Comparison of ENCODE assay signal across 7 cellular contexts in genomic region chr13:33284916-33285315, GRCh38.
DNase-seq lines count a peak whose midpoint lies in the region; ATAC-seq and FAIRE-seq lines count a peak whose summit lies in the region.

No MANE protein-coding gene starts in this region.

- DNase-seq in midbrain (lab: John Stamatoyannopoulos, UW) (peak; percentile 61), HTR-8/SVneo (ENCODE audit: insufficient read length, low spot score) (no peak), hepatic stellate cell (ENCODE audit: low spot score) (no peak), NCI-H526 treated with DMSO at 0.1 percent for 48 hours (lab: John Stamatoyannopoulos, UW) (no peak)

- H3K4me1 ChIP-seq in HUES6 (ENCODE audit: control insufficient read depth, insufficient read depth, low read length): peaks cover 13% of the 10 kb centered on the region
- peaks cover 6 to 12% of the 10 kb centered on the region in 2 donors for H3K4me1 ChIP-seq in duodenal mucosa (ENCODE audit: control insufficient read depth in 1 of 2, insufficient read depth in 2 of 2, low read length in 2 of 2)

- FAIRE-seq in HTR-8/SVneo (lab: Jason Lieb, UNC): no peak

- no peaks in the 10 kb centered on the region for H3K9me3 ChIP-seq in HUES6 (ENCODE audit: control insufficient read depth, insufficient read depth, low read depth, low read length)
- no peaks in the 10 kb centered on the region for H3K9me3 ChIP-seq in duodenal mucosa (ENCODE audit: control insufficient read depth in 1 of 2, low read length in 2 of 2)

- H3K27me3 ChIP-seq in HUES6 (ENCODE audit: control insufficient read depth, insufficient read depth, low read length) (no peaks in the 10 kb centered on the region), duodenal mucosa (ENCODE audit: control insufficient read depth in 1 of 2, insufficient read depth in 2 of 2, low read length in 2 of 2) (no peaks in the 10 kb centered on the region)

- peak overlapping the region; percentile 3; the same call in 1 of the 2 replicates for H3K27ac ChIP-seq in HUES6 (ENCODE audit: low read depth, low read length)
- H3K27ac ChIP-seq in duodenal mucosa (ENCODE audit: low read depth, low read length): peak overlapping the region; percentile 87

- peak overlapping the region; percentile 62 for H3K4me3 ChIP-seq in HUES6 (ENCODE audit: low read depth, low read length)
- peak overlapping the region; percentile 78 to 93 for H3K4me3 ChIP-seq in duodenal mucosa (ENCODE audit: low read depth in 1 of 2, low read length in 2 of 2)

- peak; percentile 35 for ATAC-seq in GM19452 (IDR thresholded peaks at IDR 0.05; ENCODE audit: unreplicated experiment)

- H3K36me3 ChIP-seq in HUES6 (ENCODE audit: control insufficient read depth, insufficient read depth, low read length): no peaks in the 10 kb centered on the region
- H3K36me3 ChIP-seq in duodenal mucosa (ENCODE audit: control insufficient read depth in 1 of 2, insufficient read depth in 2 of 2, low read length in 2 of 2): no peaks in the 10 kb centered on the region

- peak overlapping the region; percentile 60 for H3K9ac ChIP-seq in HUES6 (ENCODE audit: low read length)
- peak overlapping the region; percentile 68 to 93 for H3K9ac ChIP-seq in duodenal mucosa (ENCODE audit: low read depth in 1 of 2, low read length in 2 of 2)
